In the genomic region with DNA sequence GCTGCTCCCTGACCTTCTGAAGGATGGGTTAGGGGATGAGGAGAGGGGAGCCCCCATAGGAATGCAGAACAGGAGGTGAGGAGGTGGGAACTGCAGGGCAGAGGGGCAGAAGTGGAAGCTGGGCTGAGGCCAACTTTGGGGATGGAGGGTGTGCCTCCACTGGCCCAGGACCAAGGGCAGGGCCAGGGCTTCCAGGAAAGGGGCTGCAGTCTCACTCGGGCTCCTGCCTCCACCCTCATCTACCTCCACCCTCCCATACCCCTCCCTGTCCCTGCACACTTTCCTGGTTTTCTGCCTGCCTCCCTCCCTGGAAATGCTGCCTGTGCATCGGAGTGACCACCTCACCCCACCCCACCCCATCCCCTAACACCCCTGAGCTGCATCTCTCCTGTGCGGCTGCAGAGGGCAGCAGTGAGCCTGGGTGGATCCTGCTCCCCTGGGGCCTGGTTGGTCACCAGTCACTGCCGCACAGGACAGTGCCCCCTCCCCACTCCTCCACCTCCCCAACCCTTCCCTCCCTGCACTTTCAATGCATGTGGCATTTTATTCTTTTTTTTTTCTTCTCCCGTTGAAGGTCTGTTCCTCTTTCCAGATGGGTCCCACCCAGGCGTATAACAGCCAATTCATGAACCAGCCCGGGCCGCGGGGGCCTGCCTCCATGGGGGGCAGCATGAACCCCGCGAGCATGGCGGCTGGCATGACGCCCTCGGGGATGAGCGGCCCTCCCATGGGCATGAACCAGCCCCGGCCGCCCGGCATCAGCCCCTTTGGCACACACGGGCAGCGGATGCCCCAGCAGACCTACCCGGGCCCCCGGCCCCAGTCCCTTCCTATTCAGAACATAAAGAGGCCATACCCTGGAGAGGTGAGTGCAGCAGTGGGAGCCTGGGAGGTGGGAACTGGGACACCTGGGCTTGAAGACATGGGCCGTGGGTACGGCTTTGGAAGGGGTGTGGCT, we compare ENCODE assay signal across 8 cellular contexts. TPM values are rescaled to one million over a fixed set of nuclear protein-coding genes. Genes with fewer than 3 reads are reported as not detected.
A peak's percentile ranks its signal among the peaks of the same experiment; 100 is the strongest.
DNase-seq lines count a peak whose midpoint lies in the region; ATAC-seq and TF ChIP-seq lines count a peak whose summit lies in the region.

No MANE protein-coding gene starts in this region.

- no peaks in the 10 kb centered on the region for H3K4me1 ChIP-seq in ascending aorta
- peaks cover 34% of the 10 kb centered on the region for H3K4me1 ChIP-seq in upper lobe of right lung

- H3K9me3 ChIP-seq in ascending aorta (no peaks in the 10 kb centered on the region), upper lobe of right lung (no peaks in the 10 kb centered on the region)

- H3K27ac ChIP-seq in ascending aorta (peak overlapping the region; percentile 23 to 28), layer of hippocampus (ENCODE audit: low read depth, low read length) (peak overlapping the region; percentile 63), upper lobe of right lung (peak overlapping the region; percentile 74)

- H3K36me3 ChIP-seq in ascending aorta (peaks cover 52 to 75% of the 10 kb centered on the region in 2 donors), upper lobe of right lung (peaks cover 68% of the 10 kb centered on the region)

- no peaks in the 10 kb centered on the region for H3K27me3 ChIP-seq in ascending aorta
- no peaks in the 10 kb centered on the region for H3K27me3 ChIP-seq in layer of hippocampus (ENCODE audit: control insufficient read depth, insufficient read depth, low read length)
- H3K27me3 ChIP-seq in upper lobe of right lung: no peaks in the 10 kb centered on the region

- no peak for TF ChIP-seq POLR2A in NB4 (IDR thresholded peaks at IDR 0.05; ENCODE audit: extremely low read depth, insufficient read length)

- ATAC-seq in upper lobe of right lung (peak; percentile 37), HG02884 (IDR thresholded peaks at IDR 0.05; ENCODE audit: unreplicated experiment) (no peak), HG03108 (IDR thresholded peaks at IDR 0.05; ENCODE audit: unreplicated experiment) (no peak), GM18498 (IDR thresholded peaks at IDR 0.05; ENCODE audit: unreplicated experiment) (no peak)

- intact Hi-C loops in ascending aorta (cut with DNase I) (no loop called here), upper lobe of right lung (cut with DNase I) (no loop called here)

- DNase-seq in ELF-1 (ENCODE audit: low read depth, low spot score) (peak; percentile 46), NB4 (ENCODE audit: low read depth) (peak; percentile 88), ascending aorta (ENCODE audit: low spot score in 2 of 2) (no peak), upper lobe of right lung (no peak)

- TF ChIP-seq CTCF in NB4 (IDR thresholded peaks at IDR 0.05; ENCODE audit: low read depth, low read length): peak; percentile 73
- peak in 1 of 3 experiments; percentile 26 for TF ChIP-seq CTCF in ascending aorta (IDR thresholded peaks at IDR 0.05)
- peak; percentile 34 for TF ChIP-seq CTCF in upper lobe of right lung (IDR thresholded peaks at IDR 0.05)

- no peak overlapping the region for H3K4me3 ChIP-seq in NB4 (ENCODE audit: low read depth, low read length)
- H3K4me3 ChIP-seq in ascending aorta: no peak overlapping the region
- no peak overlapping the region for H3K4me3 ChIP-seq in upper lobe of right lung

RNA-seq across cellular contexts. Expression of gene PPIF, which starts 54.2 kb away (rescaled TPM):
- total RNA-seq in ascending aorta (172 TPM), upper lobe of right lung (30.7 TPM)

Comparison
In these comparisons a context has a peak if more than half of its experiments do, and no peak if none do; other contexts are left out.
1. DNase-seq: peak in ELF-1 (single experiment) and NB4 (single experiment); none in ascending aorta (0 of 2) and upper lobe of right lung (single experiment).
2. Peak in every context shown above with its lines, with median percentiles within 50 percentile points of each other: H3K27ac ChIP-seq.